ENCODE assay signal across 2 cellular contexts in the genomic region with DNA sequence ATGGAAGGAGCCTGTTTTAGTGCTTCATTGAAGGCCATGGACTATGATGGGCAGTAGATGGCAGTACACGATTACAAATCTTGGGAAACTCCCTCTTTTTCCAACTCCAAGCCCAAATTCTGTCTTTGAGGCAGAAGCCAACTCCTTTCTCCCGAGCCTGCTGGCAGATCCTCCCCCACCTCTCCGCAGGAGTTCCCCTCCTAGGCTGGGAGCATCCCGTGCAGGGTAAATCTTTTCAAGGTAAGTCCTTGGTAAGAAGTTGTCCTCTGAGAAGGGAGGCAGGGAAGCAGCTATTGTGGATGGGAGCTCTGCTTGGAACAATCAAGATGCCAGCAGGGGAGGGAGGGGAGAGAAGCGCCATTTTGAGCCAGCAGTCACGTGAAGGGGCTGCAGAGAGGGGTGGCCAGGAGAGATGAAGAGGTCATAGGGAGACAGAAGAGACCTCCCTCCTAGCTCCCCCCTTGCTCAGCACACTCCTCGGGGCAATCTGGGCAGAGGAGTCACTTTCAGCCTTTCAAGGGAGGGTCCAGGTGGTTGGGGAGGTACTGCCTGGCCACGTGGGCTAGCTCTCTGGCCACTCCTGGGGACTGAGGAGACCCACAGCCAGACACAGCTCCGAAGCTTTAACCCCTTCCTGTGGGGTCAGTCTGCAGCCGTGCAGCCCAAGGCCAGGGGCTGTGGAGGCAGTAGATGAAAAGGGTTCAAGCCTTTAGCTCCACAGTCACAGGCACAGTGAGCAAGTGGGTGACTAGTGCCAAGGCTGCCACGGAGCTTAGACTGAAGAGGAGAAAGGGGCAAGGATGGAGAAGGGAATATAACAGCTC.
A peak's percentile ranks its signal among the peaks of the same experiment; 100 is the strongest.
TF ChIP-seq lines count a peak whose summit lies in the region.

No MANE protein-coding gene starts in this region.

TF ChIP-seq in H1, 55 proteins besides CTCF, POLR2A, EP300 and RAD21 (continued from another document):
- TF ChIP-seq CBX5 (IDR thresholded peaks at IDR 0.05; ENCODE audit: low read depth, low read length) (no peak), TBP (IDR thresholded peaks at IDR 0.05; ENCODE audit: low read depth, low read length) (peak; percentile 77)

TF ChIP-seq in HepG2, 621 proteins besides CTCF, POLR2A, EP300 and RAD21 (continued from another document and continues in another):
- TF ChIP-seq, protein P1, sequence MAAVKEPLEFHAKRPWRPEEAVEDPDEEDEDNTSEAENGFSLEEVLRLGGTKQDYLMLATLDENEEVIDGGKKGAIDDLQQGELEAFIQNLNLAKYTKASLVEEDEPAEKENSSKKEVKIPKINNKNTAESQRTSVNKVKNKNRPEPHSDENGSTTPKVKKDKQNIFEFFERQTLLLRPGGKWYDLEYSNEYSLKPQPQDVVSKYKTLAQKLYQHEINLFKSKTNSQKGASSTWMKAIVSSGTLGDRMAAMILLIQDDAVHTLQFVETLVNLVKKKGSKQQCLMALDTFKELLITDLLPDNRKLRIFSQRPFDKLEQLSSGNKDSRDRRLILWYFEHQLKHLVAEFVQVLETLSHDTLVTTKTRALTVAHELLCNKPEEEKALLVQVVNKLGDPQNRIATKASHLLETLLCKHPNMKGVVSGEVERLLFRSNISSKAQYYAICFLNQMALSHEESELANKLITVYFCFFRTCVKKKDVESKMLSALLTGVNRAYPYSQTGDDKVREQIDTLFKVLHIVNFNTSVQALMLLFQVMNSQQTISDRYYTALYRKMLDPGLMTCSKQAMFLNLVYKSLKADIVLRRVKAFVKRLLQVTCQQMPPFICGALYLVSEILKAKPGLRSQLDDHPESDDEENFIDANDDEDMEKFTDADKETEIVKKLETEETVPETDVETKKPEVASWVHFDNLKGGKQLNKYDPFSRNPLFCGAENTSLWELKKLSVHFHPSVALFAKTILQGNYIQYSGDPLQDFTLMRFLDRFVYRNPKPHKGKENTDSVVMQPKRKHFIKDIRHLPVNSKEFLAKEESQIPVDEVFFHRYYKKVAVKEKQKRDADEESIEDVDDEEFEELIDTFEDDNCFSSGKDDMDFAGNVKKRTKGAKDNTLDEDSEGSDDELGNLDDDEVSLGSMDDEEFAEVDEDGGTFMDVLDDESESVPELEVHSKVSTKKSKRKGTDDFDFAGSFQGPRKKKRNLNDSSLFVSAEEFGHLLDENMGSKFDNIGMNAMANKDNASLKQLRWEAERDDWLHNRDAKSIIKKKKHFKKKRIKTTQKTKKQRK (IDR thresholded peaks at IDR 0.05; ENCODE audit: low read length) = no peak
- no peak for TF ChIP-seq GATA4 (IDR thresholded peaks at IDR 0.05; ENCODE audit: borderline replicate concordance, low read depth)
- 0 out of 2 replicates have a peak, but pooled peaks have one; percentile 37 for TF ChIP-seq BRD4 (CRISPR knock-in tag; IDR thresholded peaks at IDR 0.05)
- TF ChIP-seq, protein P2, sequence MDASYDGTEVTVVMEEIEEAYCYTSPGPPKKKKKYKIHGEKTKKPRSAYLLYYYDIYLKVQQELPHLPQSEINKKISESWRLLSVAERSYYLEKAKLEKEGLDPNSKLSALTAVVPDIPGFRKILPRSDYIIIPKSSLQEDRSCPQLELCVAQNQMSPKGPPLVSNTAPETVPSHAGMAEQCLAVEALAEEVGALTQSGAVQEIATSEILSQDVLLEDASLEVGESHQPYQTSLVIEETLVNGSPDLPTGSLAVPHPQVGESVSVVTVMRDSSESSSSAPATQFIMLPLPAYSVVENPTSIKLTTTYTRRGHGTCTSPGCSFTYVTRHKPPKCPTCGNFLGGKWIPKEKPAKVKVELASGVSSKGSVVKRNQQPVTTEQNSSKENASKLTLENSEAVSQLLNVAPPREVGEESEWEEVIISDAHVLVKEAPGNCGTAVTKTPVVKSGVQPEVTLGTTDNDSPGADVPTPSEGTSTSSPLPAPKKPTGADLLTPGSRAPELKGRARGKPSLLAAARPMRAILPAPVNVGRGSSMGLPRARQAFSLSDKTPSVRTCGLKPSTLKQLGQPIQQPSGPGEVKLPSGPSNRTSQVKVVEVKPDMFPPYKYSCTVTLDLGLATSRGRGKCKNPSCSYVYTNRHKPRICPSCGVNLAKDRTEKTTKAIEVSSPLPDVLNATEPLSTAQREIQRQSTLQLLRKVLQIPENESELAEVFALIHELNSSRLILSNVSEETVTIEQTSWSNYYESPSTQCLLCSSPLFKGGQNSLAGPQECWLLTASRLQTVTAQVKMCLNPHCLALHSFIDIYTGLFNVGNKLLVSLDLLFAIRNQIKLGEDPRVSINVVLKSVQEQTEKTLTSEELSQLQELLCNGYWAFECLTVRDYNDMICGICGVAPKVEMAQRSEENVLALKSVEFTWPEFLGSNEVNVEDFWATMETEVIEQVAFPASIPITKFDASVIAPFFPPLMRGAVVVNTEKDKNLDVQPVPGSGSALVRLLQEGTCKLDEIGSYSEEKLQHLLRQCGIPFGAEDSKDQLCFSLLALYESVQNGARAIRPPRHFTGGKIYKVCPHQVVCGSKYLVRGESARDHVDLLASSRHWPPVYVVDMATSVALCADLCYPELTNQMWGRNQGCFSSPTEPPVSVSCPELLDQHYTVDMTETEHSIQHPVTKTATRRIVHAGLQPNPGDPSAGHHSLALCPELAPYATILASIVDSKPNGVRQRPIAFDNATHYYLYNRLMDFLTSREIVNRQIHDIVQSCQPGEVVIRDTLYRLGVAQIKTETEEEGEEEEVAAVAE (CRISPR knock-in tag; IDR thresholded peaks at IDR 0.05; ENCODE audit: borderline replicate concordance) = no peak
- TF ChIP-seq, protein P3, sequence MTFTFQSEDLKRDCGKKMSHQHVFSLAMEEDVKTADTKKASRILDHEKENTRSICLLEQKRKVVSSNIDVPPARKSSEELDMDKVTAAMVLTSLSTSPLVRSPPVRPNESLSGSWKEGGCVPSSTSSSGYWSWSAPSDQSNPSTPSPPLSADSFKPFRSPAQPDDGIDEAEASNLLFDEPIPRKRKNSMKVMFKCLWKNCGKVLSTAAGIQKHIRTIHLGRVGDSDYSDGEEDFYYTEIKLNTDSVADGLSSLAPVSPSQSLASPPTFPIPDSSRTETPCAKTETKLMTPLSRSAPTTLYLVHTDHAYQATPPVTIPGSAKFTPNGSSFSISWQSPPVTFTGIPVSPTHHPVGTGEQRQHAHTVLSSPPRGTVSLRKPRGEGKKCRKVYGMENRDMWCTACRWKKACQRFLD (CRISPR knock-in tag; IDR thresholded peaks at IDR 0.05; ENCODE audit: borderline replicate concordance) = 0 out of 2 replicates have a peak, but pooled peaks have one; percentile 31
- TF ChIP-seq, protein P4, sequence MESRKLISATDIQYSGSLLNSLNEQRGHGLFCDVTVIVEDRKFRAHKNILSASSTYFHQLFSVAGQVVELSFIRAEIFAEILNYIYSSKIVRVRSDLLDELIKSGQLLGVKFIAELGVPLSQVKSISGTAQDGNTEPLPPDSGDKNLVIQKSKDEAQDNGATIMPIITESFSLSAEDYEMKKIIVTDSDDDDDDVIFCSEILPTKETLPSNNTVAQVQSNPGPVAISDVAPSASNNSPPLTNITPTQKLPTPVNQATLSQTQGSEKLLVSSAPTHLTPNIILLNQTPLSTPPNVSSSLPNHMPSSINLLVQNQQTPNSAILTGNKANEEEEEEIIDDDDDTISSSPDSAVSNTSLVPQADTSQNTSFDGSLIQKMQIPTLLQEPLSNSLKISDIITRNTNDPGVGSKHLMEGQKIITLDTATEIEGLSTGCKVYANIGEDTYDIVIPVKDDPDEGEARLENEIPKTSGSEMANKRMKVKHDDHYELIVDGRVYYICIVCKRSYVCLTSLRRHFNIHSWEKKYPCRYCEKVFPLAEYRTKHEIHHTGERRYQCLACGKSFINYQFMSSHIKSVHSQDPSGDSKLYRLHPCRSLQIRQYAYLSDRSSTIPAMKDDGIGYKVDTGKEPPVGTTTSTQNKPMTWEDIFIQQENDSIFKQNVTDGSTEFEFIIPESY (CRISPR knock-in tag; IDR thresholded peaks at IDR 0.05) = no peak
- no peak for TF ChIP-seq SMYD3 (CRISPR knock-in tag; IDR thresholded peaks at IDR 0.05)
- no peak for TF ChIP-seq RBFOX2 (IDR thresholded peaks at IDR 0.05; ENCODE audit: low read depth, low read length)
- TF ChIP-seq GLI4 (CRISPR knock-in tag; IDR thresholded peaks at IDR 0.05; ENCODE audit: borderline replicate concordance) = 0 out of 2 replicates have a peak, but pooled peaks have one; percentile 81
- TF ChIP-seq KDM2A (CRISPR knock-in tag; IDR thresholded peaks at IDR 0.05; ENCODE audit: borderline replicate concordance, low read depth) = peak; percentile 34; the same call in 1 of the 2 replicates
- peak; percentile 44; the same call in 1 of the 2 replicates for TF ChIP-seq POGZ (CRISPR knock-in tag; IDR thresholded peaks at IDR 0.05)
- TF ChIP-seq SIN3B (IDR thresholded peaks at IDR 0.05; ENCODE audit: low read length) = no peak
- 0 out of 2 replicates have a peak, but pooled peaks have one; percentile 39 for TF ChIP-seq ZBTB7A (CRISPR knock-in tag; IDR thresholded peaks at IDR 0.05)
- TF ChIP-seq KDM5B (CRISPR knock-in tag; IDR thresholded peaks at IDR 0.05; ENCODE audit: borderline replicate concordance) = peak; percentile 52; the same call in 1 of the 2 replicates
- TF ChIP-seq ERF (CRISPR knock-in tag; IDR thresholded peaks at IDR 0.05) = no peak
- TF ChIP-seq SOX6 (IDR thresholded peaks at IDR 0.05) = no peak
- peak; percentile 58 for TF ChIP-seq SOX6 (CRISPR knock-in tag; IDR thresholded peaks at IDR 0.05)
- peak; percentile 88 for TF ChIP-seq DMAP1 (CRISPR knock-in tag; IDR thresholded peaks at IDR 0.05)
- peak; percentile 54; the same call in 1 of the 2 replicates for TF ChIP-seq SALL1 (CRISPR knock-in tag; IDR thresholded peaks at IDR 0.05)
- TF ChIP-seq SNAPC2 (CRISPR knock-in tag; IDR thresholded peaks at IDR 0.05) = no peak
- TF ChIP-seq ASH2L (IDR thresholded peaks at IDR 0.05; ENCODE audit: insufficient read length, low read depth, low read length) = peak; percentile 56
- TF ChIP-seq, protein P5, sequence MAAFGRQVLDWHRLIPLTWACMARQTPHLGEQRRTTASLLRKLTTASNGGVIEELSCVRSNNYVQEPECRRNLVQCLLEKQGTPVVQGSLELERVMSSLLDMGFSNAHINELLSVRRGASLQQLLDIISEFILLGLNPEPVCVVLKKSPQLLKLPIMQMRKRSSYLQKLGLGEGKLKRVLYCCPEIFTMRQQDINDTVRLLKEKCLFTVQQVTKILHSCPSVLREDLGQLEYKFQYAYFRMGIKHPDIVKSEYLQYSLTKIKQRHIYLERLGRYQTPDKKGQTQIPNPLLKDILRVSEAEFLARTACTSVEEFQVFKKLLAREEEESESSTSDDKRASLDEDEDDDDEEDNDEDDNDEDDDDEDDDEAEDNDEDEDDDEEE (CRISPR knock-in tag; IDR thresholded peaks at IDR 0.05) = no peak
- peak; percentile 43; the same call in 1 of the 2 replicates for TF ChIP-seq NFKB2 (CRISPR knock-in tag; IDR thresholded peaks at IDR 0.05; ENCODE audit: borderline replicate concordance)
- peak; percentile 81 for TF ChIP-seq SMC3 (IDR thresholded peaks at IDR 0.05; ENCODE audit: low read length)
- peak; percentile 97 for TF ChIP-seq ZSCAN25 (CRISPR knock-in tag; IDR thresholded peaks at IDR 0.05)
- TF ChIP-seq MXI1 (IDR thresholded peaks at IDR 0.05; ENCODE audit: borderline replicate concordance, low read depth, low read length) = no peak
- no peak for TF ChIP-seq ZNF577 (CRISPR knock-in tag; IDR thresholded peaks at IDR 0.05; ENCODE audit: borderline replicate concordance, low read depth)
- TF ChIP-seq NONO (IDR thresholded peaks at IDR 0.05) = no peak
- TF ChIP-seq NONO (CRISPR knock-in tag; conservative IDR thresholded peaks at IDR 0.05) = peak; percentile 72; the same call in 1 of the 2 replicates
- TF ChIP-seq, protein P6, sequence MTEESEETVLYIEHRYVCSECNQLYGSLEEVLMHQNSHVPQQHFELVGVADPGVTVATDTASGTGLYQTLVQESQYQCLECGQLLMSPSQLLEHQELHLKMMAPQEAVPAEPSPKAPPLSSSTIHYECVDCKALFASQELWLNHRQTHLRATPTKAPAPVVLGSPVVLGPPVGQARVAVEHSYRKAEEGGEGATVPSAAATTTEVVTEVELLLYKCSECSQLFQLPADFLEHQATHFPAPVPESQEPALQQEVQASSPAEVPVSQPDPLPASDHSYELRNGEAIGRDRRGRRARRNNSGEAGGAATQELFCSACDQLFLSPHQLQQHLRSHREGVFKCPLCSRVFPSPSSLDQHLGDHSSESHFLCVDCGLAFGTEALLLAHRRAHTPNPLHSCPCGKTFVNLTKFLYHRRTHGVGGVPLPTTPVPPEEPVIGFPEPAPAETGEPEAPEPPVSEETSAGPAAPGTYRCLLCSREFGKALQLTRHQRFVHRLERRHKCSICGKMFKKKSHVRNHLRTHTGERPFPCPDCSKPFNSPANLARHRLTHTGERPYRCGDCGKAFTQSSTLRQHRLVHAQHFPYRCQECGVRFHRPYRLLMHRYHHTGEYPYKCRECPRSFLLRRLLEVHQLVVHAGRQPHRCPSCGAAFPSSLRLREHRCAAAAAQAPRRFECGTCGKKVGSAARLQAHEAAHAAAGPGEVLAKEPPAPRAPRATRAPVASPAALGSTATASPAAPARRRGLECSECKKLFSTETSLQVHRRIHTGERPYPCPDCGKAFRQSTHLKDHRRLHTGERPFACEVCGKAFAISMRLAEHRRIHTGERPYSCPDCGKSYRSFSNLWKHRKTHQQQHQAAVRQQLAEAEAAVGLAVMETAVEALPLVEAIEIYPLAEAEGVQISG (CRISPR knock-in tag; IDR thresholded peaks at IDR 0.05) = 0 out of 2 replicates have a peak, but pooled peaks have one; percentile 41
- TF ChIP-seq ZBTB20 (CRISPR knock-in tag; IDR thresholded peaks at IDR 0.05; ENCODE audit: borderline replicate concordance, low read depth) = no peak
- TF ChIP-seq, protein P7, sequence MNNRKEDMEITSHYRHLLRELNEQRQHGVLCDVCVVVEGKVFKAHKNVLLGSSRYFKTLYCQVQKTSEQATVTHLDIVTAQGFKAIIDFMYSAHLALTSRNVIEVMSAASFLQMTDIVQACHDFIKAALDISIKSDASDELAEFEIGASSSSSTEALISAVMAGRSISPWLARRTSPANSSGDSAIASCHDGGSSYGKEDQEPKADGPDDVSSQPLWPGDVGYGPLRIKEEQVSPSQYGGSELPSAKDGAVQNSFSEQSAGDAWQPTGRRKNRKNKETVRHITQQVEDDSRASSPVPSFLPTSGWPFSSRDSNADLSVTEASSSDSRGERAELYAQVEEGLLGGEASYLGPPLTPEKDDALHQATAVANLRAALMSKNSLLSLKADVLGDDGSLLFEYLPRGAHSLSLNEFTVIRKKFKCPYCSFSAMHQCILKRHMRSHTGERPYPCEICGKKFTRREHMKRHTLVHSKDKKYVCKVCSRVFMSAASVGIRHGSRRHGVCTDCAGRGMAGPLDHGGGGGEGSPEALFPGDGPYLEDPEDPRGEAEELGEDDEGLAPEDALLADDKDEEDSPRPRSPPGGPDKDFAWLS (CRISPR knock-in tag; IDR thresholded peaks at IDR 0.05; ENCODE audit: borderline replicate concordance) = no peak
- no peak for TF ChIP-seq ZNF20 (CRISPR knock-in tag; IDR thresholded peaks at IDR 0.05)
- 0 out of 2 replicates have a peak, but pooled peaks have one; percentile 60 for TF ChIP-seq SSRP1 (CRISPR knock-in tag; IDR thresholded peaks at IDR 0.05)
- no peak for TF ChIP-seq CENPT (CRISPR knock-in tag; IDR thresholded peaks at IDR 0.05; ENCODE audit: low read depth)
- TF ChIP-seq ZEB1 (IDR thresholded peaks at IDR 0.05; ENCODE audit: insufficient replicate concordance, low read depth) = peak; percentile 51
